In the genomic region with DNA sequence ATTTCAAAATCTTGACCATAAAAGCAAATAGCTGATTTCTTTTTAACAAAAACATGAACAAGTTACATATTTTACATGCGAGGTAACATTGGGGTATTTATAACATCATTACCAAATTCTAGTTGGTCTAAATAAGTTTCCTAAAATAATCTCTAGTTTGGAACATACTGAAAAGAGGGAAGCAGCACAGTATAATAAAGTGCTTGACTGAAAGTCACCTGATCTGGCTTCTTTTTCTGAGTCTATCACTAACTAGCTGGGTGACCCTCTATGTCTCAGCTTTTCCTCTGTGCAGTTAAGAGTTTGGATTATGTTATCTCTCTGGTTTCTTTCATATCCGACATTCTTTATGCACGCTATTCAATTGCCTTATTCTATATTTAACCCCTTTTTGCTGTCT, we compare ENCODE assay signal across 6 cellular contexts. TPM values are rescaled to one million over a fixed set of nuclear protein-coding genes. Genes with fewer than 3 reads are reported as not detected.
"Had no signal": no experiment of that assay in that cellular context is flagged by ENCODE, and none has a peak within 500 bp of the region (broad histone marks: within the 10 kb centered on the region; RNA-seq: fewer than 3 reads in every experiment).

No MANE protein-coding gene starts in this region.

- ATAC-seq: GM23338, K562 had no signal

- H2AFZ ChIP-seq: GM23338 had no signal

- H3K4me3 ChIP-seq: GM23338, K562 had no signal

- H3K4me2 ChIP-seq: GM23338 had no signal

- DNase-seq: H9, HCEC 1CT, IMR-90 had no signal

RNA-seq across cellular contexts. Expression of a gene that starts 19.8 kb away (rescaled TPM):
- total RNA-seq: HT-29, K562 had no signal
- polyA plus RNA-seq: IMR-90, K562 had no signal
